In genomic region chr1:244414543-244414942, GRCh38 we compare ENCODE assay signal across 1 cellular context.
TF ChIP-seq lines count a peak whose summit lies in the region.

No MANE protein-coding gene starts in this region.

TF ChIP-seq in A549, 52 proteins besides CTCF, POLR2A, EP300 and RAD21 (continued from another document):
- TF ChIP-seq BCL3 (IDR thresholded peaks at IDR 0.05) (no peak), HOXA7 (CRISPR knock-in tag; IDR thresholded peaks at IDR 0.05) (no peak), CBX8 (IDR thresholded peaks at IDR 0.05) (no peak), ZC3H11A (IDR thresholded peaks at IDR 0.05) (no peak), HOXB13 (CRISPR knock-in tag; IDR thresholded peaks at IDR 0.05; ENCODE audit: low read depth) (no peak), ZNF302 (CRISPR knock-in tag; IDR thresholded peaks at IDR 0.05) (no peak), FOXS1 (CRISPR knock-in tag; IDR thresholded peaks at IDR 0.05) (no peak)
- TF ChIP-seq, protein P1, sequence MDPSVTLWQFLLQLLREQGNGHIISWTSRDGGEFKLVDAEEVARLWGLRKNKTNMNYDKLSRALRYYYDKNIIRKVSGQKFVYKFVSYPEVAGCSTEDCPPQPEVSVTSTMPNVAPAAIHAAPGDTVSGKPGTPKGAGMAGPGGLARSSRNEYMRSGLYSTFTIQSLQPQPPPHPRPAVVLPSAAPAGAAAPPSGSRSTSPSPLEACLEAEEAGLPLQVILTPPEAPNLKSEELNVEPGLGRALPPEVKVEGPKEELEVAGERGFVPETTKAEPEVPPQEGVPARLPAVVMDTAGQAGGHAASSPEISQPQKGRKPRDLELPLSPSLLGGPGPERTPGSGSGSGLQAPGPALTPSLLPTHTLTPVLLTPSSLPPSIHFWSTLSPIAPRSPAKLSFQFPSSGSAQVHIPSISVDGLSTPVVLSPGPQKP (IDR thresholded peaks at IDR 0.05; ENCODE audit: low read depth, low read length): no peak
